ENCODE assay signal across 8 cellular contexts in genomic region chr1:114581335-114582287, GRCh38. TPM values are rescaled to one million over a fixed set of nuclear protein-coding genes. Genes with fewer than 3 reads are reported as not detected.
DNase-seq lines count a peak whose midpoint lies in the region; ATAC-seq and TF ChIP-seq lines count a peak whose summit lies in the region.

BCAS2 (minus strand) TSS chr1:114581615; CDS start chr1:114581591, 24 bp downstream.

- no peak for TF ChIP-seq CTCF in coronary artery (IDR thresholded peaks at IDR 0.05)

- H3K27ac ChIP-seq in BLaER1 (peak within 1 kb of the TSS; percentile 82), coronary artery (peak within 1 kb of the TSS; percentile 88 to 92)

- intact Hi-C loops in left colon (cut with DNase I, micrococcal nuclease): no loop called here

- peaks cover 34% of the 10 kb centered on the region for H3K36me3 ChIP-seq in BLaER1

- ATAC-seq in GM19328 (IDR thresholded peaks at IDR 0.05; ENCODE audit: unreplicated experiment) (peak; percentile 97), HG03520 (IDR thresholded peaks at IDR 0.05; ENCODE audit: unreplicated experiment) (peak; percentile 96), left colon (peak; percentile 99)

- no peaks in the 10 kb centered on the region for H3K27me3 ChIP-seq in BLaER1

- 0 out of 2 replicates have a peak, but pooled peaks cover 13% of the 10 kb centered on the region for H4K20me1 ChIP-seq in BLaER1

- CTCF ChIA-PET in activated CD4-positive, alpha-beta T cell treated with anti-CD3 and anti-CD28 coated beads, Interleukin-2, amount 10 ng/mL, durations not matched to agents 7 days and 5 days (lab: Charles Lee): interaction anchor here (0.6 to 1.2 kb wide), 5 partner anchors 11 to 1542 kb away, joined by 3 to 5 read pairs (median 3); no protein-coding TSS in a partner anchor

- H3K4me3 ChIP-seq in BLaER1 (peak within 1 kb of the TSS; percentile 76), coronary artery (peak within 1 kb of the TSS; percentile 79)

- peak within 1 kb of the TSS; percentile 92 for H3K4me2 ChIP-seq in BLaER1

- peak within 1 kb of the TSS; percentile 98 for H3K27ac Mint-ChIP-seq in activated CD4-positive, alpha-beta T cell treated with anti-CD3 and anti-CD28 coated beads, Interleukin-2, amount 10 ng/mL, durations not matched to agents 7 days and 5 days

- no peaks in the 10 kb centered on the region for H3K27me3 Mint-ChIP-seq in activated CD4-positive, alpha-beta T cell treated with anti-CD3 and anti-CD28 coated beads, Interleukin-2, amount 10 ng/mL, durations not matched to agents 7 days and 5 days

- DNase-seq in NCI-H69 (lab: John Stamatoyannopoulos, UW): peak; percentile 97
- DNase-seq in activated CD4-positive, alpha-beta T cell treated with anti-CD3 and anti-CD28 coated beads, Interleukin-2, amount 10 ng/mL, durations not matched to agents 7 days and 5 days: peak; percentile 98
- DNase-seq in coronary artery (ENCODE audit: low spot score): peak; percentile 98
- DNase-seq in left colon: peak; percentile 96 to 98
- peak; percentile 96 for DNase-seq in stimulated activated CD4-positive, alpha-beta T cell treated with anti-CD3 and anti-CD28 coated beads, Interleukin-1b, Interleukin-23, amount 100 ng/mL, for 48 hours

- H3K9ac ChIP-seq in BLaER1: peak within 1 kb of the TSS; percentile 91

- peaks cover 24% of the 10 kb centered on the region for H3K4me1 ChIP-seq in BLaER1

- peaks cover 29% of the 10 kb centered on the region for H3K4me1 Mint-ChIP-seq in activated CD4-positive, alpha-beta T cell treated with anti-CD3 and anti-CD28 coated beads, Interleukin-2, amount 10 ng/mL, durations not matched to agents 7 days and 5 days

- POLR2A ChIA-PET in activated CD4-positive, alpha-beta T cell treated with anti-CD3 and anti-CD28 coated beads, Interleukin-2, amount 10 ng/mL, durations not matched to agents 7 days and 5 days (lab: Charles Lee): no interaction called here

- H3K4me3 Mint-ChIP-seq in activated CD4-positive, alpha-beta T cell treated with anti-CD3 and anti-CD28 coated beads, Interleukin-2, amount 10 ng/mL, durations not matched to agents 7 days and 5 days: peak within 1 kb of the TSS; percentile 97

- no peaks in the 10 kb centered on the region for H3K9me3 ChIP-seq in BLaER1

- H3K36me3 Mint-ChIP-seq in activated CD4-positive, alpha-beta T cell treated with anti-CD3 and anti-CD28 coated beads, Interleukin-2, amount 10 ng/mL, durations not matched to agents 7 days and 5 days (ENCODE audit: low read depth): peaks cover 19% of the 10 kb centered on the region

- H3K9me3 Mint-ChIP-seq in activated CD4-positive, alpha-beta T cell treated with anti-CD3 and anti-CD28 coated beads, Interleukin-2, amount 10 ng/mL, durations not matched to agents 7 days and 5 days: no peaks in the 10 kb centered on the region

RNA-seq across cellular contexts. Expression of gene BCAS2, which starts in this region (rescaled TPM):
- 10 to 100 TPM; 39.7 to 48.7 TPM for total RNA-seq in activated CD4-positive, alpha-beta T cell treated with anti-CD3 and anti-CD28 coated beads, Interleukin-2, amount 10 ng/mL, durations not matched to agents 7 days and 5 days
- 10 to 100 TPM; 27.2 to 31.2 TPM for total RNA-seq in left colon

Comparison
In these comparisons a context has a peak if more than half of its experiments do, and no peak if none do; other contexts are left out.
1. Peak in every context shown above with its lines: DNase-seq, ATAC-seq, H3K4me3 ChIP-seq and H3K27ac ChIP-seq.